Comparison of ENCODE assay signal across 1 cellular context in the genomic region with DNA sequence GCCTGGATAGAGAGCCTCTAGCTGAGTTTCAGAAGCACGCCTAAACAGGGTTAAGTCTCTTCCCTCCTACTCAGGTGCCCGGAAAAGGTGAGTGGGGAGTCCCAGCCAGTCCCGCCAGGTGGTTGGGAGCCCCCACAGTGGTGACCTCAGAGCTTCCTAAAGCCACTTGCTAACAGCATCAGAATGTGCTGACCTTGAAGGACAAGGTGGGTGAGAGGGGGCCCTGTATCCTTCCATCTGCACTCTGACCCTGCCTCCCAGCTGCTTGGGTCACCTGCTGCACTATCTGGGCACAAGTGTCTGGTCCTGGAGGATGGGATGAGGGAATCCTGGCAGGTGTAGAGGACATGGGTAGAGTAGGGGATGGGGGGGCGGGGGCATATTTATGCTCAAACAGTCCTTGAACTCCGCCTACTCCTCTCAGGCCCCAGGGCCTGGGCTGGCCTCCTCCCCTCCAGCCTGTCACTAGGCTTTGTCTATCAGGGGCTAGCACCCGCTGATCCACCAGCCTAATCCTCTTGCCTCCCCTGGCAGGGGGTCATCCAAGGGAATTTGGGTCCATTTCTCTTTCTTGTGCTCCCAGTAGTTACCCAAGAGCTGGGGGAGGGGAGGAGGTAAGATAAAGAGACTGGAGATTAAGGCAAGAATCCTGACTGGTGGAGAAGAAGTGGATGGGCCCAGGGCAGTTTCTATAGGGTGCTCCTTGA.
TF ChIP-seq lines count a peak whose summit lies in the region.

No MANE protein-coding gene starts in this region.

TF ChIP-seq in H1, 55 proteins besides CTCF, POLR2A, EP300 and RAD21:
- 0 out of 2 replicates have a peak, but pooled peaks have one; percentile 53 for TF ChIP-seq SP4 (IDR thresholded peaks at IDR 0.05; ENCODE audit: low read length)
- peak; percentile 54; the same call in 1 of the 2 replicates for TF ChIP-seq TEAD4 (IDR thresholded peaks at IDR 0.05; ENCODE audit: low read depth, low read length)
- peak; percentile 45 for TF ChIP-seq SP1 (IDR thresholded peaks at IDR 0.05; ENCODE audit: low read depth, low read length)
- no peak for TF ChIP-seq SRF (IDR thresholded peaks at IDR 0.05; ENCODE audit: low read depth, low read length)
- 0 out of 2 replicates have a peak, but pooled peaks have one; percentile 16 for TF ChIP-seq CEBPB (IDR thresholded peaks at IDR 0.05; ENCODE audit: low read depth, low read length)
- 0 out of 4 replicates have a peak, but pooled peaks of 1 of the 2 experiments have one; percentile 43 for TF ChIP-seq SIN3A (conservative IDR thresholded peaks at IDR 0.05 in 1 of 2, IDR thresholded peaks at IDR 0.05 in 1 of 2; ENCODE audit: low read depth in 1 of 2, low read length in 2 of 2)
